In the genomic region with DNA sequence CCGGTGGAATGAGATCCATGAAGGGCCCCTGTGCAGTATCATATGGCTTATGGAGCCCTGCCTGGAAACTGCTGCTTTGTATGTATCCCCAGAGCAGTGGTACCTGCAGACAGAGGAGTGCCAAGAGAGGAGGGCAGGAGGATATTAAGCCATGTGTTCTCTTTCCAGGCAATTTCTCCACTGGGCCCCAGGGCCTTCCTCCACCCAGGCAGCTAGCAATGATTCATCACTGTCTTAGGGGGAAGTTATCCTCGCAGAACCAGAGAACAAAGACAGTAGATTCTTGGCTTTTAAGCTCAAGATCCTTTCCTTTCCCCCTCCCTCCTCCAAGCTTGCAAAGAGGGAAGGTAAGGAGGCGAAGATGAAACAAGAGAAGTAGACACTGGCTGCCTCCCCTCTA, we compare ENCODE assay signal across 1 cellular context.
TF ChIP-seq lines count a peak whose summit lies in the region.

No MANE protein-coding gene starts in this region.

TF ChIP-seq in GM23338, 12 proteins besides CTCF, POLR2A, EP300 and RAD21:
- TF ChIP-seq, protein P1, sequence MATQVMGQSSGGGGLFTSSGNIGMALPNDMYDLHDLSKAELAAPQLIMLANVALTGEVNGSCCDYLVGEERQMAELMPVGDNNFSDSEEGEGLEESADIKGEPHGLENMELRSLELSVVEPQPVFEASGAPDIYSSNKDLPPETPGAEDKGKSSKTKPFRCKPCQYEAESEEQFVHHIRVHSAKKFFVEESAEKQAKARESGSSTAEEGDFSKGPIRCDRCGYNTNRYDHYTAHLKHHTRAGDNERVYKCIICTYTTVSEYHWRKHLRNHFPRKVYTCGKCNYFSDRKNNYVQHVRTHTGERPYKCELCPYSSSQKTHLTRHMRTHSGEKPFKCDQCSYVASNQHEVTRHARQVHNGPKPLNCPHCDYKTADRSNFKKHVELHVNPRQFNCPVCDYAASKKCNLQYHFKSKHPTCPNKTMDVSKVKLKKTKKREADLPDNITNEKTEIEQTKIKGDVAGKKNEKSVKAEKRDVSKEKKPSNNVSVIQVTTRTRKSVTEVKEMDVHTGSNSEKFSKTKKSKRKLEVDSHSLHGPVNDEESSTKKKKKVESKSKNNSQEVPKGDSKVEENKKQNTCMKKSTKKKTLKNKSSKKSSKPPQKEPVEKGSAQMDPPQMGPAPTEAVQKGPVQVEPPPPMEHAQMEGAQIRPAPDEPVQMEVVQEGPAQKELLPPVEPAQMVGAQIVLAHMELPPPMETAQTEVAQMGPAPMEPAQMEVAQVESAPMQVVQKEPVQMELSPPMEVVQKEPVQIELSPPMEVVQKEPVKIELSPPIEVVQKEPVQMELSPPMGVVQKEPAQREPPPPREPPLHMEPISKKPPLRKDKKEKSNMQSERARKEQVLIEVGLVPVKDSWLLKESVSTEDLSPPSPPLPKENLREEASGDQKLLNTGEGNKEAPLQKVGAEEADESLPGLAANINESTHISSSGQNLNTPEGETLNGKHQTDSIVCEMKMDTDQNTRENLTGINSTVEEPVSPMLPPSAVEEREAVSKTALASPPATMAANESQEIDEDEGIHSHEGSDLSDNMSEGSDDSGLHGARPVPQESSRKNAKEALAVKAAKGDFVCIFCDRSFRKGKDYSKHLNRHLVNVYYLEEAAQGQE (IDR thresholded peaks at IDR 0.05; ENCODE audit: unreplicated experiment): no peak
- no peak for TF ChIP-seq ZNF331 (CRISPR knock-in tag; IDR thresholded peaks at IDR 0.05; ENCODE audit: low read depth)
- no peak for TF ChIP-seq ZNF114 (CRISPR knock-in tag; IDR thresholded peaks at IDR 0.05)
- no peak for TF ChIP-seq NANOG (IDR thresholded peaks at IDR 0.05; ENCODE audit: borderline replicate concordance)
- no peak for TF ChIP-seq CREB1 (CRISPR knock-in tag; IDR thresholded peaks at IDR 0.05; ENCODE audit: low read depth)
- no peak for TF ChIP-seq STAT1 (IDR thresholded peaks at IDR 0.05; ENCODE audit: unreplicated experiment)
- TF ChIP-seq EZH2phosphoT487 (IDR thresholded peaks at IDR 0.05; ENCODE audit: unreplicated experiment): no peak
- TF ChIP-seq EZH2 (IDR thresholded peaks at IDR 0.05; ENCODE audit: low read depth, unreplicated experiment): no peak
- TF ChIP-seq POLR2AphosphoS5 (IDR thresholded peaks at IDR 0.05; ENCODE audit: low read depth): no peak
- no peak for TF ChIP-seq ETS1 (IDR thresholded peaks at IDR 0.05)
- TF ChIP-seq, protein P2, sequence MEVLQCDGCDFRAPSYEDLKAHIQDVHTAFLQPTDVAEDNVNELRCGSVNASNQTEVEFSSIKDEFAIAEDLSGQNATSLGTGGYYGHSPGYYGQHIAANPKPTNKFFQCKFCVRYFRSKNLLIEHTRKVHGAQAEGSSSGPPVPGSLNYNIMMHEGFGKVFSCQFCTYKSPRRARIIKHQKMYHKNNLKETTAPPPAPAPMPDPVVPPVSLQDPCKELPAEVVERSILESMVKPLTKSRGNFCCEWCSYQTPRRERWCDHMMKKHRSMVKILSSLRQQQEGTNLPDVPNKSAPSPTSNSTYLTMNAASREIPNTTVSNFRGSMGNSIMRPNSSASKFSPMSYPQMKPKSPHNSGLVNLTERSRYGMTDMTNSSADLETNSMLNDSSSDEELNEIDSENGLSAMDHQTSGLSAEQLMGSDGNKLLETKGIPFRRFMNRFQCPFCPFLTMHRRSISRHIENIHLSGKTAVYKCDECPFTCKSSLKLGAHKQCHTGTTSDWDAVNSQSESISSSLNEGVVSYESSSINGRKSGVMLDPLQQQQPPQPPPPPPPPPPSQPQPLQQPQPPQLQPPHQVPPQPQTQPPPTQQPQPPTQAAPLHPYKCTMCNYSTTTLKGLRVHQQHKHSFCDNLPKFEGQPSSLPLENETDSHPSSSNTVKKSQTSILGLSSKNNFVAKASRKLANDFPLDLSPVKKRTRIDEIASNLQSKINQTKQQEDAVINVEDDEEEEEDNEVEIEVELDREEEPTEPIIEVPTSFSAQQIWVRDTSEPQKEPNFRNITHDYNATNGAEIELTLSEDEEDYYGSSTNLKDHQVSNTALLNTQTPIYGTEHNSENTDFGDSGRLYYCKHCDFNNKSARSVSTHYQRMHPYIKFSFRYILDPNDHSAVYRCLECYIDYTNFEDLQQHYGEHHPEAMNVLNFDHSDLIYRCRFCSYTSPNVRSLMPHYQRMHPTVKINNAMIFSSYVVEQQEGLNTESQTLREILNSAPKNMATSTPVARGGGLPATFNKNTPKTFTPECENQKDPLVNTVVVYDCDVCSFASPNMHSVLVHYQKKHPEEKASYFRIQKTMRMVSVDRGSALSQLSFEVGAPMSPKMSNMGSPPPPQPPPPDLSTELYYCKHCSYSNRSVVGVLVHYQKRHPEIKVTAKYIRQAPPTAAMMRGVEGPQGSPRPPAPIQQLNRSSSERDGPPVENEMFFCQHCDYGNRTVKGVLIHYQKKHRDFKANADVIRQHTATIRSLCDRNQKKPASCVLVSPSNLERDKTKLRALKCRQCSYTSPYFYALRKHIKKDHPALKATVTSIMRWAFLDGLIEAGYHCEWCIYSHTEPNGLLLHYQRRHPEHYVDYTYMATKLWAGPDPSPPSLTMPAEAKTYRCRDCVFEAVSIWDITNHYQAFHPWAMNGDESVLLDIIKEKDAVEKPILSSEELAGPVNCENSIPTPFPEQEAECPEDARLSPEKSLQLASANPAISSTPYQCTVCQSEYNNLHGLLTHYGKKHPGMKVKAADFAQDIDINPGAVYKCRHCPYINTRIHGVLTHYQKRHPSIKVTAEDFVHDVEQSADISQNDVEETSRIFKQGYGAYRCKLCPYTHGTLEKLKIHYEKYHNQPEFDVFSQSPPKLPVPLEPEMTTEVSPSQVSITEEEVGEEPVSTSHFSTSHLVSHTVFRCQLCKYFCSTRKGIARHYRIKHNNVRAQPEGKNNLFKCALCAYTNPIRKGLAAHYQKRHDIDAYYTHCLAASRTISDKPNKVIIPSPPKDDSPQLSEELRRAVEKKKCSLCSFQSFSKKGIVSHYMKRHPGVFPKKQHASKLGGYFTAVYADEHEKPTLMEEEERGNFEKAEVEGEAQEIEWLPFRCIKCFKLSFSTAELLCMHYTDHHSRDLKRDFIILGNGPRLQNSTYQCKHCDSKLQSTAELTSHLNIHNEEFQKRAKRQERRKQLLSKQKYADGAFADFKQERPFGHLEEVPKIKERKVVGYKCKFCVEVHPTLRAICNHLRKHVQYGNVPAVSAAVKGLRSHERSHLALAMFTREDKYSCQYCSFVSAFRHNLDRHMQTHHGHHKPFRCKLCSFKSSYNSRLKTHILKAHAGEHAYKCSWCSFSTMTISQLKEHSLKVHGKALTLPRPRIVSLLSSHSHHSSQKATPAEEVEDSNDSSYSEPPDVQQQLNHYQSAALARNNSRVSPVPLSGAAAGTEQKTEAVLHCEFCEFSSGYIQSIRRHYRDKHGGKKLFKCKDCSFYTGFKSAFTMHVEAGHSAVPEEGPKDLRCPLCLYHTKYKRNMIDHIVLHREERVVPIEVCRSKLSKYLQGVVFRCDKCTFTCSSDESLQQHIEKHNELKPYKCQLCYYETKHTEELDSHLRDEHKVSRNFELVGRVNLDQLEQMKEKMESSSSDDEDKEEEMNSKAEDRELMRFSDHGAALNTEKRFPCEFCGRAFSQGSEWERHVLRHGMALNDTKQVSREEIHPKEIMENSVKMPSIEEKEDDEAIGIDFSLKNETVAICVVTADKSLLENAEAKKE (CRISPR knock-in tag; IDR thresholded peaks at IDR 0.05): no peak
- TF ChIP-seq JUNB (IDR thresholded peaks at IDR 0.05; ENCODE audit: unreplicated experiment): no peak
TF ChIP-seq in GM23338: peak in this region for 0.
